In genomic region chr1:167518331-167518700, GRCh38 we compare ENCODE assay signal across 9 cellular contexts. TPM values are rescaled to one million over a fixed set of nuclear protein-coding genes. Genes with fewer than 3 reads are reported as not detected.
A peak's percentile ranks its signal among the peaks of the same experiment; 100 is the strongest.
DNase-seq lines count a peak whose midpoint lies in the region; ATAC-seq lines count a peak whose summit lies in the region.
"Had no signal": no experiment of that assay in that cellular context is flagged by ENCODE, and none has a peak within 500 bp of the region (broad histone marks: within the 10 kb centered on the region; RNA-seq: fewer than 3 reads in every experiment).

Gene CD247 (minus strand): TSS chr1:167518529. CDS start chr1:167518465, 64 bp downstream.

- H3K4me3 ChIP-seq in muscle layer of duodenum (ENCODE audit: low read depth in 1 of 2, low read length in 2 of 2): no peak within 1 kb of the TSS

- H3K27ac Mint-ChIP-seq in T-cell: peak within 1 kb of the TSS; percentile 98 to 99
- H3K27ac Mint-ChIP-seq in activated T-cell treated with anti-CD3 and anti-CD28 coated beads, Interleukin-2, amount 50 U/mL, for 72 hours: peak within 1 kb of the TSS; percentile 99
- H3K27ac Mint-ChIP-seq in stimulated activated naive CD8-positive, alpha-beta T cell treated with anti-CD3 and anti-CD28 coated beads, Interleukin-15, Interleukin-2, amounts not matched to agents 100 ng/mL and 50 ng/mL, for 24 hours: peak within 1 kb of the TSS; percentile 99

- DNase-seq in T-cell (peak; percentile 57 to 85 (median 78)), globus pallidus (ENCODE audit: low spot score) (no peak), SKM-1 treated with dmso at 0.1 percent for 144 hours (lab: John Stamatoyannopoulos, UW; ENCODE audit: unreplicated experiment) (no peak), cerebellar nuclear complex (lab: John Stamatoyannopoulos, UW) (no peak)
- peak; percentile 75 to 79 for DNase-seq in activated T-cell treated with anti-CD3 and anti-CD28 coated beads, Interleukin-2, amount 50 U/mL, for 72 hours

- no peaks in the 10 kb centered on the region for H3K4me1 ChIP-seq in muscle layer of duodenum (ENCODE audit: control insufficient read depth in 1 of 2, insufficient read depth in 2 of 2, low read length in 2 of 2)

- peak within 1 kb of the TSS; percentile 98 to 99 (median 98) for H3K4me3 Mint-ChIP-seq in T-cell
- peak within 1 kb of the TSS; percentile 85 to 98 for H3K4me3 Mint-ChIP-seq in activated T-cell treated with anti-CD3 and anti-CD28 coated beads, Interleukin-2, amount 50 U/mL, for 72 hours
- H3K4me3 Mint-ChIP-seq in stimulated activated naive CD8-positive, alpha-beta T cell treated with anti-CD3 and anti-CD28 coated beads, Interleukin-15, Interleukin-2, amounts not matched to agents 100 ng/mL and 50 ng/mL, for 24 hours: peak within 1 kb of the TSS; percentile 95

- ATAC-seq in T-cell (replicated peaks in 1 of 4) (peak; percentile 69 to 79 (median 72)), GM21515 (IDR thresholded peaks at IDR 0.05; ENCODE audit: unreplicated experiment) (no peak)
- peak; percentile 43 to 45 for ATAC-seq in activated T-cell treated with anti-CD3 and anti-CD28 coated beads, Interleukin-2, amount 50 U/mL, for 72 hours (replicated peaks in 1 of 2)

- peaks cover 36% of the 10 kb centered on the region for H3K36me3 Mint-ChIP-seq in T-cell
- H3K36me3 Mint-ChIP-seq in activated T-cell treated with anti-CD3 and anti-CD28 coated beads, Interleukin-2, amount 50 U/mL, for 72 hours (ENCODE audit: insufficient read depth in 2 of 2): peaks cover 24 to 25% of the 10 kb centered on the region in 2 donors
- peaks cover 34% of the 10 kb centered on the region for H3K36me3 Mint-ChIP-seq in stimulated activated naive CD8-positive, alpha-beta T cell treated with anti-CD3 and anti-CD28 coated beads, Interleukin-15, Interleukin-2, amounts not matched to agents 100 ng/mL and 50 ng/mL, for 24 hours (ENCODE audit: low read depth)

- CTCF ChIA-PET in T-cell (lab: Charles Lee): interaction anchor here (0.6 to 2.8 kb wide), 23 partner anchors 10 to 642 kb away, joined by 3 to 20 read pairs (median 5); partner anchors contain the start of genes CREG1 (in 1 of the 2) and TADA1 (in 1 of the 2)

- no peaks in the 10 kb centered on the region for H3K36me3 ChIP-seq in muscle layer of duodenum (ENCODE audit: control insufficient read depth in 1 of 2, insufficient read depth in 2 of 2, low read length in 2 of 2)

- no peaks in the 10 kb centered on the region for H3K27me3 ChIP-seq in muscle layer of duodenum (ENCODE audit: low read depth, low read length)

- peaks cover 42 to 45% (median 42%) of the 10 kb centered on the region in 3 donors for H3K4me1 Mint-ChIP-seq in T-cell
- H3K4me1 Mint-ChIP-seq in activated T-cell treated with anti-CD3 and anti-CD28 coated beads, Interleukin-2, amount 50 U/mL, for 72 hours (ENCODE audit: low read depth): peaks cover 59% of the 10 kb centered on the region
- H3K4me1 Mint-ChIP-seq in stimulated activated naive CD8-positive, alpha-beta T cell treated with anti-CD3 and anti-CD28 coated beads, Interleukin-15, Interleukin-2, amounts not matched to agents 100 ng/mL and 50 ng/mL, for 24 hours (ENCODE audit: low read depth): peaks cover 33% of the 10 kb centered on the region

- no peaks in the 10 kb centered on the region for H3K9me3 Mint-ChIP-seq in T-cell
- H3K9me3 Mint-ChIP-seq in activated T-cell treated with anti-CD3 and anti-CD28 coated beads, Interleukin-2, amount 50 U/mL, for 72 hours: no peaks in the 10 kb centered on the region
- H3K9me3 Mint-ChIP-seq in stimulated activated naive CD8-positive, alpha-beta T cell treated with anti-CD3 and anti-CD28 coated beads, Interleukin-15, Interleukin-2, amounts not matched to agents 100 ng/mL and 50 ng/mL, for 24 hours: no peaks in the 10 kb centered on the region

- H3K9me3 ChIP-seq in muscle layer of duodenum (ENCODE audit: control insufficient read depth in 1 of 2, low read length in 2 of 2): no peaks in the 10 kb centered on the region

- POLR2A ChIA-PET in T-cell (lab: Charles Lee): interaction anchor here (0.5 to 2.2 kb wide), 19 partner anchors 12 to 310 kb away, joined by 3 to 17 read pairs (median 4); partner anchors contain the start of gene CREG1 (in 1 of the 2)

- no peaks in the 10 kb centered on the region for H3K27me3 Mint-ChIP-seq in T-cell
- H3K27me3 Mint-ChIP-seq in activated T-cell treated with anti-CD3 and anti-CD28 coated beads, Interleukin-2, amount 50 U/mL, for 72 hours (ENCODE audit: low read depth): no peaks in the 10 kb centered on the region
- H3K27me3 Mint-ChIP-seq in stimulated activated naive CD8-positive, alpha-beta T cell treated with anti-CD3 and anti-CD28 coated beads, Interleukin-15, Interleukin-2, amounts not matched to agents 100 ng/mL and 50 ng/mL, for 24 hours: no peaks in the 10 kb centered on the region

- H3K27ac ChIP-seq in muscle layer of duodenum (ENCODE audit: low read length): peak within 1 kb of the TSS; percentile 32

RNA-seq across cellular contexts. Expression of gene CD247, which starts in this region (rescaled TPM):
- total RNA-seq in T-cell: 100 to 1,000 TPM; 324 to 414 (median 385) TPM
- 100 to 1,000 TPM; 160 to 178 TPM for total RNA-seq in activated T-cell treated with anti-CD3 and anti-CD28 coated beads, Interleukin-2, amount 50 U/mL, for 72 hours
- total RNA-seq: epithelial cell of proximal tubule had no signal

Comparison
In these comparisons a context has a peak if more than half of its experiments do, and no peak if none do; other contexts are left out.
1. DNase-seq: peak in T-cell (34 of 34) and activated T-cell treated with anti-CD3 and anti-CD28 coated beads, Interleukin-2, amount 50 U/mL, for 72 hours (2 of 2); none in globus pallidus (single experiment), SKM-1 treated with dmso at 0.1 percent for 144 hours (single experiment) and cerebellar nuclear complex (0 of 2).
2. Peak in every context shown above with its lines, with median percentiles within 50 percentile points of each other: H3K27ac Mint-ChIP-seq and H3K4me3 Mint-ChIP-seq.